8 cellular contexts compared by ENCODE assay signal in genomic region chr12:82358200-82359114, GRCh38. TPM values are rescaled to one million over a fixed set of nuclear protein-coding genes. Genes with fewer than 3 reads are reported as not detected.
DNase-seq lines count a peak whose midpoint lies in the region; ATAC-seq and FAIRE-seq lines count a peak whose summit lies in the region.

TSS of gene CCDC59 (minus strand) at chr12:82358387. CDS start at chr12:82358376, 11 bp downstream.
A gene with protein sequence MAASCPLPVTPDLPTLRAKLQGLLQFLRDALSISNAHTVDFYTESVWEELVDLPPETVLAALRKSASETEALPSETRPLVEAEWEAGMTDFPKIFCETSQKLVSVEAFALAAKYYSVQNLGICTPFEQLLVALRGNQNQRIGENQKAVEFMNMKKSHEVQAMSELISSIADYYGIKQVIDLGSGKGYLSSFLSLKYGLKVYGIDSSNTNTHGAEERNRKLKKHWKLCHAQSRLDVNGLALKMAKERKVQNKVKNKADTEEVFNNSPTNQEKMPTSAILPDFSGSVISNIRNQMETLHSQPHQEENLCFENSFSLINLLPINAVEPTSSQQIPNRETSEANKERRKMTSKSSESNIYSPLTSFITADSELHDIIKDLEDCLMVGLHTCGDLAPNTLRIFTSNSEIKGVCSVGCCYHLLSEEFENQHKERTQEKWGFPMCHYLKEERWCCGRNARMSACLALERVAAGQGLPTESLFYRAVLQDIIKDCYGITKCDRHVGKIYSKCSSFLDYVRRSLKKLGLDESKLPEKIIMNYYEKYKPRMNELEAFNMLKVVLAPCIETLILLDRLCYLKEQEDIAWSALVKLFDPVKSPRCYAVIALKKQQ (plus strand): TSS chr12:82358529. CDS start chr12:82358566, 37 bp downstream.

- no peaks in the 10 kb centered on the region for H3K9me3 ChIP-seq in mesodermal cell (ENCODE audit: control insufficient read depth, low read length)

- WGBS in mesodermal cell (ENCODE audit: insufficient coverage in 2 of 2), 2 experiments, result 0 to 1% methylated on average over 44 to 53 of the region's 61 CpGs

- ATAC-seq in GM21381 (IDR thresholded peaks at IDR 0.05; ENCODE audit: unreplicated experiment), result peak; percentile 94

- H3K4me1 ChIP-seq in mesodermal cell (ENCODE audit: control insufficient read depth, insufficient read depth, low read length, poor library complexity, severe bottlenecking), result no peaks in the 10 kb centered on the region

- peak within 1 kb of the TSS; percentile 97 for H3K27ac ChIP-seq in mesodermal cell (ENCODE audit: low read depth, low read length, severe bottlenecking)

- H3K36me3 ChIP-seq in mesodermal cell (ENCODE audit: control insufficient read depth, insufficient read depth, low read length), result peaks cover 23% of the 10 kb centered on the region

- H3K4me3 ChIP-seq in mesodermal cell (ENCODE audit: extremely low read depth, insufficient read depth, low read length, poor library complexity, severe bottlenecking), result peak within 1 kb of the TSS; percentile 83

- FAIRE-seq in endometrium (lab: Jason Lieb, UNC), result peak; percentile 94

- DNase-seq in D341Med (ENCODE audit: low spot score) (peak; percentile 94), HUDEP-2 (lab: John Stamatoyannopoulos, UW; ENCODE audit: unreplicated experiment in 76 of 76) (peak; percentile 26 to 98 (median 91)), NOMO-1 treated with dmso at 0.1 percent for 144 hours (lab: John Stamatoyannopoulos, UW; ENCODE audit: unreplicated experiment) (peak; percentile 93)
- DNase-seq in activated CD8-positive, alpha-beta memory T cell treated with anti-CD3 and anti-CD28 coated beads, Interleukin-2, amount 50 U/mL, for 24 hours (ENCODE audit: extremely low read depth), result peak; percentile 93
- peak; percentile 93 to 96 for DNase-seq in stimulated activated CD8-positive, alpha-beta memory T cell treated with anti-CD3 and anti-CD28 coated beads, Interleukin-15, amount 100 ng/mL, for 4 hours (ENCODE audit: low read depth in 2 of 2)

RNA-seq across cellular contexts. Expression of gene CCDC59, which starts in this region (rescaled TPM):
- polyA plus RNA-seq in mesodermal cell (2013, experiment 1 of 2), result 54.6 TPM
- polyA plus RNA-seq in mesodermal cell (2013, experiment 2 of 2), result 72.1 TPM

RNA-seq across cellular contexts. Expression of the second gene that starts in this region (rescaled TPM):
- polyA plus RNA-seq in mesodermal cell (2013, experiment 1 of 2), result 4.5 TPM
- polyA plus RNA-seq in mesodermal cell (2013, experiment 2 of 2), result 4.9 TPM

Comparison
In these comparisons a context has a peak if more than half of its experiments do, and no peak if none do; other contexts are left out.
1. Peak in every context shown above with its lines: DNase-seq, ATAC-seq, H3K4me3 ChIP-seq and H3K27ac ChIP-seq.